In the genomic region with DNA sequence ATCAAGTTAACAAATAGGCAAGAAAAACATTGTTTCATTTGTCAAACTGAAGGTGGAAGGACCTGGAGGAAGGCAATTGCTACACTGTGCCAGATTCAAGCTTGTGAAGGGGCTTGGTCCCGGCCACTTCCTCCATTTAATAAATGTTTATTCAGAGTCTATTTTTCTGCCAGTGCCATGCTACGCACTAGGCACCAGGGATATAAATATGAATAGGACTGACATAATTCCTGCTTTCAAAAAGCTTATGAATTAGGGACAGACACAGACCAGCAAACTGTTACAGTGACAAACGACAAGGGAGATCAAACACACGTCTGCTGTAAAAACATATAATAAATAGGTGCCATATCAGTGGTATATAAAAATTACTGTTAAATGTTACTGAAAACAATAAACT, we compare ENCODE assay signal across 8 cellular contexts. TPM values are rescaled to one million over a fixed set of nuclear protein-coding genes. Genes with fewer than 3 reads are reported as not detected.
DNase-seq lines count a peak whose midpoint lies in the region; ATAC-seq and TF ChIP-seq lines count a peak whose summit lies in the region.

No MANE protein-coding gene starts in this region.

- H3K9me3 Mint-ChIP-seq in activated CD4-positive, alpha-beta T cell treated with anti-CD3 and anti-CD28 coated beads for 36 hours (ENCODE audit: low read depth) = no peaks in the 10 kb centered on the region

- no peaks in the 10 kb centered on the region for H3K36me3 Mint-ChIP-seq in activated CD4-positive, alpha-beta T cell treated with anti-CD3 and anti-CD28 coated beads for 36 hours (ENCODE audit: low read depth)

- TF ChIP-seq CTCF in RWPE2 (IDR thresholded peaks at IDR 0.05; ENCODE audit: poor library complexity, severe bottlenecking) = no peak
- TF ChIP-seq CTCF in testis (IDR thresholded peaks at IDR 0.05) = no peak
- TF ChIP-seq CTCF in GM13976 (IDR thresholded peaks at IDR 0.05; ENCODE audit: borderline replicate concordance, control extremely low read depth, extremely low read depth, insufficient read depth, missing control alignments) = no peak
- TF ChIP-seq CTCF in WERI-Rb-1 (IDR thresholded peaks at IDR 0.05; ENCODE audit: low read depth, low read length) = no peak

- H3K27ac ChIP-seq in RWPE2 (ENCODE audit: poor library complexity, severe bottlenecking) (peak overlapping the region; percentile 89), testis (peak overlapping the region in 1 of 2 donors; percentile 15), WERI-Rb-1 (no peak overlapping the region)

- POLR2A ChIA-PET in activated CD4-positive, alpha-beta T cell treated with anti-CD3 and anti-CD28 coated beads for 36 hours (lab: Charles Lee) = no interaction called here

- peaks cover 22% of the 10 kb centered on the region for H3K4me1 ChIP-seq in RWPE2 (ENCODE audit: insufficient read depth, poor library complexity, severe bottlenecking)
- H3K4me1 ChIP-seq in testis = no peaks in the 10 kb centered on the region

- in situ Hi-C loops in GM13976 (cut with MboI; ENCODE audit: low sequenced_read_pairs, unreplicated experiment) = loop anchor here (5.0 kb wide), 1 partner anchor 94 kb away; no protein-coding TSS in a partner anchor

- H3K4me1 Mint-ChIP-seq in activated CD4-positive, alpha-beta T cell treated with anti-CD3 and anti-CD28 coated beads for 36 hours = peaks cover 32% of the 10 kb centered on the region

- intact Hi-C loops in activated CD4-positive, alpha-beta T cell treated with anti-CD3 and anti-CD28 coated beads for 36 hours (cut with DNase I, micrococcal nuclease) = loop anchor here (1.0 to 5.0 kb wide), 5 partner anchors 33 to 679 kb away; a partner anchor contains a TSS
- intact Hi-C loops in testis (cut with DNase I; ENCODE audit: low total_unique reads) = no loop called here

- CTCF ChIA-PET in activated CD4-positive, alpha-beta T cell treated with anti-CD3 and anti-CD28 coated beads for 36 hours (lab: Charles Lee) = interaction anchor here (0.6 to 4.5 kb wide), 25 partner anchors 9 to 682 kb away, joined by 3 to 75 read pairs (median 5); a partner anchor contains a TSS

- H3K27me3 ChIP-seq in RWPE2 (ENCODE audit: insufficient read depth, poor library complexity, severe bottlenecking) (no peaks in the 10 kb centered on the region), testis (no peaks in the 10 kb centered on the region), WERI-Rb-1 (ENCODE audit: insufficient read depth, low read depth, severe bottlenecking) (no peaks in the 10 kb centered on the region)

- no peaks in the 10 kb centered on the region for H3K27me3 Mint-ChIP-seq in activated CD4-positive, alpha-beta T cell treated with anti-CD3 and anti-CD28 coated beads for 36 hours

- H3K4me3 ChIP-seq in RWPE2 (ENCODE audit: severe bottlenecking) = peak overlapping the region; percentile 32
- H3K4me3 ChIP-seq in testis = peak overlapping the region in 1 of 2 donors; percentile 24
- no peak overlapping the region for H3K4me3 ChIP-seq in WERI-Rb-1 (ENCODE audit: low read depth, low read length)

- H3K27ac Mint-ChIP-seq in activated CD4-positive, alpha-beta T cell treated with anti-CD3 and anti-CD28 coated beads for 36 hours = peak overlapping the region; percentile 90

- DNase-seq in activated CD4-positive, alpha-beta T cell treated with anti-CD3 and anti-CD28 coated beads for 36 hours = no peak
- no peak for DNase-seq in activated CD4-positive, alpha-beta T cell treated with anti-CD3 and anti-CD28 coated beads for 4 hours
- no peak for DNase-seq in RWPE2 (ENCODE audit: low spot score)
- DNase-seq in globus pallidus (ENCODE audit: low spot score) = peak; percentile 20
- peak; percentile 28 for DNase-seq in testis
- DNase-seq in GM13976 (ENCODE audit: low spot score) = no peak
- DNase-seq in NCI-H187 (lab: John Stamatoyannopoulos, UW) = no peak
- DNase-seq in WERI-Rb-1 = no peak

- WGBS in testis, 2 donors = 36 to 44% methylated on average over 4 of the region's 4 CpGs

- no peak for TF ChIP-seq POLR2A in testis (IDR thresholded peaks at IDR 0.05)

- peak overlapping the region; percentile 74 for H3K4me3 Mint-ChIP-seq in activated CD4-positive, alpha-beta T cell treated with anti-CD3 and anti-CD28 coated beads for 36 hours

- H3K9me3 ChIP-seq in RWPE2 (ENCODE audit: severe bottlenecking) (no peaks in the 10 kb centered on the region), testis (no peaks in the 10 kb centered on the region), WERI-Rb-1 (ENCODE audit: severe bottlenecking) (peaks cover 4% of the 10 kb centered on the region)

- no peaks in the 10 kb centered on the region for H3K36me3 ChIP-seq in RWPE2 (ENCODE audit: low read depth)
- H3K36me3 ChIP-seq in testis (ENCODE audit: low read depth, missing control alignments) = no peaks in the 10 kb centered on the region
- no peaks in the 10 kb centered on the region for H3K36me3 ChIP-seq in WERI-Rb-1

- ATAC-seq in activated CD4-positive, alpha-beta T cell treated with anti-CD3 and anti-CD28 coated beads for 36 hours = no peak
- ATAC-seq in RWPE2 (ENCODE audit: low read depth) = peak; percentile 48; the same call in 2 of the 3 replicates

RNA-seq across cellular contexts. Expression of a gene that starts 0.6 kb away (rescaled TPM):
- total RNA-seq in activated CD4-positive, alpha-beta T cell treated with anti-CD3 and anti-CD28 coated beads for 36 hours = 1 to 10 TPM; 1.5 to 1.8 TPM
- total RNA-seq in testis = 1 to 10 TPM in 1 of 2 donors, under 1 TPM in 1; 0.47 to 1.2 TPM
- polyA plus RNA-seq in testis (ENCODE audit: insufficient read depth, low read depth, low replicate concordance) = 1.8 TPM

RNA-seq across cellular contexts. Expression of a gene that starts 11.6 kb away (rescaled TPM):
- under 1 TPM; 0.26 to 0.32 TPM for total RNA-seq in activated CD4-positive, alpha-beta T cell treated with anti-CD3 and anti-CD28 coated beads for 36 hours
- 10 to 100 TPM; 76.5 to 96.2 TPM for total RNA-seq in testis
- polyA plus RNA-seq in testis (ENCODE audit: insufficient read depth, low read depth, low replicate concordance) = 30.9 TPM

RNA-seq across cellular contexts. Expression of a gene that starts 51.5 kb away (rescaled TPM):
- total RNA-seq in activated CD4-positive, alpha-beta T cell treated with anti-CD3 and anti-CD28 coated beads for 36 hours = 1 to 10 TPM; 1.5 to 1.7 TPM
- 1 to 10 TPM; 2.8 to 5.5 TPM for total RNA-seq in testis
- polyA plus RNA-seq in testis (ENCODE audit: insufficient read depth, low read depth, low replicate concordance) = 2.8 TPM

Comparison
In these comparisons a context has a peak if more than half of its experiments do, and no peak if none do; other contexts are left out.
1. DNase-seq: peak in globus pallidus (single experiment) and testis (single experiment); none in activated CD4-positive, alpha-beta T cell treated with anti-CD3 and anti-CD28 coated beads for 36 hours (single experiment), activated CD4-positive, alpha-beta T cell treated with anti-CD3 and anti-CD28 coated beads for 4 hours (0 of 2), RWPE2 (single experiment), GM13976 (single experiment), NCI-H187 (0 of 2) and WERI-Rb-1 (single experiment).
2. RNA of a gene that starts 11.6 kb away (total RNA-seq): 76.5 to 96.2 TPM in testis; 0.26 to 0.32 TPM in activated CD4-positive, alpha-beta T cell treated with anti-CD3 and anti-CD28 coated beads for 36 hours; every median in the first group is over 10 times any median in the second.